Comparison of ENCODE assay signal across 8 cellular contexts in the genomic region with DNA sequence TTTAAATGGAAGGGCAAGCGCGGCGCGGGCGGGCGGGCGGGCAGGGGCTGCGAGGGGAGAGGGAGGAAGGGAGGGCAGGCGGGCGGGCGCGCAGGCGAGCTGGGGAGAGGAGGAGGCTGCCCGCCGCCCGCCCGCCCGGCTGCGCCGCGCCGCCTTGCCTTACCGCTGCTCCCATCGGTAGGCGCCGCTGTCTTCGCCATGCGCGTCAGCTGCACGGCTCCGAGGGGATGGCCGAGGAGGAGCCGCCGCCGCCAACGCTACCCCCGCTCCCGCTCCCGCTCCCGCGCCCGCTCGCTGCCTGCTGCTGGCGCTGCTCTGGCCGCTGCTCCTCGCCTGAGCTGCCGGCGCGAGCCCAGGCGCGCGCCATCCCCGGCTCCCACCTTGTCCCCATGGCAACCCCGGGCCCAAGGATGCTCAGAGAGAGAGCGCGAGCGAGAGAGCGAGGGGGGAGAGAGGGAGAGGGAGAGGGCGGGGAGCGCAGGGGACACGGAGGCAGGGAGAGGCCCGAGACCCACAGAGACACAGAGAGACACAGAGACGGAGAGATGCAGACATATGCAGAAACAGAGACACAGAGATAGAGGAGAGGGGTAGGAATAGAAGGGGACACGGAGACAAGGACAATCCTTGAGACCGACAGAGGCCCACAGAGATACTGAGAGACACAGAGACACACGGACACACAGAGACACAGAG. TPM values are rescaled to one million over a fixed set of nuclear protein-coding genes. Genes with fewer than 3 reads are reported as not detected.
A peak's percentile ranks its signal among the peaks of the same experiment; 100 is the strongest.
DNase-seq lines count a peak whose midpoint lies in the region; ATAC-seq and TF ChIP-seq lines count a peak whose summit lies in the region.

No MANE protein-coding gene starts in this region.

- peaks cover 16% of the 10 kb centered on the region for H3F3A ChIP-seq in GM23338 (replicated peaks; ENCODE audit: low read depth)

- H3K27ac Mint-ChIP-seq in GM23338 = no peak overlapping the region

- no peak for DNase-seq in AG09309 (ENCODE audit: low read depth)
- DNase-seq in GM23338 (ENCODE audit: low spot score) = peak; percentile 90
- peak; percentile 86 for DNase-seq in NCI-H2196 (lab: John Stamatoyannopoulos, UW; ENCODE audit: unreplicated experiment)
- peak; percentile 73 for DNase-seq in central memory CD4-positive, alpha-beta T cell
- peak; percentile 10 for DNase-seq in kidney epithelial cell (ENCODE audit: low read depth)
- DNase-seq in stimulated activated CD4-positive, alpha-beta T cell treated with anti-CD3 and anti-CD28 coated beads, Interleukin-15, amount 100 ng/mL, for 24 hours = peak; percentile 86

- TF ChIP-seq CTCF in AG09309 (IDR thresholded peaks at IDR 0.05; ENCODE audit: control insufficient read depth, insufficient read depth, low read depth, low read length, missing control alignments) = peak; percentile 33
- TF ChIP-seq CTCF in GM23338 (conservative IDR thresholded peaks at IDR 0.05; ENCODE audit: low read depth in 2 of 2) = peak in 1 of 2 experiments; percentile 53; a peak in 2 of 4 replicates
- TF ChIP-seq CTCF in kidney epithelial cell (IDR thresholded peaks at IDR 0.05; ENCODE audit: insufficient read depth, low read length, poor library complexity, severe bottlenecking) = no peak

- no peak overlapping the region for H3K27ac ChIP-seq in GM23338 (ENCODE audit: low read depth)

- H3K36me3 Mint-ChIP-seq in GM23338 (ENCODE audit: low read depth) = no peaks in the 10 kb centered on the region

- H2AFZ ChIP-seq in GM23338 = no peak overlapping the region; the same call in 1 of the 2 replicates

- peaks cover 29% of the 10 kb centered on the region for H3K27me3 Mint-ChIP-seq in GM23338 (ENCODE audit: insufficient read depth, low read depth, poor library complexity)

- H3K4me3 Mint-ChIP-seq in GM23338 = no peak overlapping the region

- H3K4me1 Mint-ChIP-seq in GM23338 = peaks cover 20% of the 10 kb centered on the region

- H3K4me3 ChIP-seq in AG09309 (ENCODE audit: control insufficient read depth, low read depth, low read length) = peak overlapping the region; percentile 60
- H3K4me3 ChIP-seq in GM23338 = peak overlapping the region; percentile 78
- H3K4me3 ChIP-seq in kidney epithelial cell (ENCODE audit: low read depth, low read length) = peak overlapping the region; percentile 25

- peaks cover 15% of the 10 kb centered on the region; the same call in 1 of the 2 replicates for H4K20me1 ChIP-seq in GM23338 (replicated peaks; ENCODE audit: insufficient read depth)

- H3K27me3 ChIP-seq in GM23338 (ENCODE audit: insufficient read depth) (peaks cover 88% of the 10 kb centered on the region), kidney epithelial cell (ENCODE audit: control insufficient read depth, insufficient read depth, low read length) (peaks cover 63% of the 10 kb centered on the region)

- peak overlapping the region; percentile 98 for H3K4me2 ChIP-seq in GM23338

- H3K36me3 ChIP-seq in GM23338 (ENCODE audit: insufficient read depth) (no peaks in the 10 kb centered on the region), kidney epithelial cell (ENCODE audit: control insufficient read depth, insufficient read depth, low read length) (no peaks in the 10 kb centered on the region)

- no peaks in the 10 kb centered on the region for H3K9me3 Mint-ChIP-seq in GM23338

- H3K4me1 ChIP-seq in GM23338 (ENCODE audit: insufficient read depth) = peaks cover 18% of the 10 kb centered on the region

- no peaks in the 10 kb centered on the region for H3K9me2 ChIP-seq in GM23338 (ENCODE audit: insufficient read depth)

- ATAC-seq in GM23338 = peak; percentile 89
- ATAC-seq in activated CD4-positive, CD25-positive, alpha-beta regulatory T cell treated with anti-CD3 and anti-CD28 coated beads, Interleukin-2, amount 50 U/mL, for 24 hours = peak; percentile 95 to 97
- ATAC-seq in HG03457 (IDR thresholded peaks at IDR 0.05; ENCODE audit: unreplicated experiment) = no peak

- H3K79me2 ChIP-seq in GM23338 (replicated peaks; ENCODE audit: insufficient read depth) = no peaks in the 10 kb centered on the region

TF ChIP-seq in GM23338, 12 proteins besides CTCF, POLR2A, EP300 and RAD21:
- TF ChIP-seq CREB1 (CRISPR knock-in tag; IDR thresholded peaks at IDR 0.05; ENCODE audit: low read depth) = peak; percentile 75
- no peak for TF ChIP-seq POLR2AphosphoS5 (IDR thresholded peaks at IDR 0.05; ENCODE audit: low read depth)
- no peak for TF ChIP-seq REST (IDR thresholded peaks at IDR 0.05; ENCODE audit: unreplicated experiment)
- TF ChIP-seq EZH2 (IDR thresholded peaks at IDR 0.05; ENCODE audit: low read depth, unreplicated experiment) = peak; percentile 42

RNA-seq across cellular contexts. Expression of gene DEDD2, which starts 40.3 kb away (rescaled TPM):
- 59.4 and 63.0 TPM in 2 replicates for total RNA-seq in GM23338 (2014; rRNA removed; shearing (Covaris generic))
- polyA plus RNA-seq in GM23338 (2016; fragmentation: Nextera tagmentation; extraction: Ambion mirVana) = 23.4 and 25.6 TPM in 2 replicates
- 42.9 and 47.3 TPM in 2 replicates for total RNA-seq in kidney epithelial cell

RNA-seq across cellular contexts. Expression of gene ZNF526, which starts 43.0 kb away (rescaled TPM):
- 12.7 and 13.3 TPM in 2 replicates for total RNA-seq in GM23338 (2014; rRNA removed; shearing (Covaris generic))
- polyA plus RNA-seq in GM23338 (2016; fragmentation: Nextera tagmentation; extraction: Ambion mirVana) = 4.7 and 5.8 TPM in 2 replicates
- 6.1 and 7.3 TPM in 2 replicates for total RNA-seq in kidney epithelial cell

RNA-seq across cellular contexts. Expression of gene POU2F2, which starts 44.9 kb away (rescaled TPM):
- 2.3 and 2.4 TPM in 2 replicates for total RNA-seq in GM23338 (2014; rRNA removed; shearing (Covaris generic))
- polyA plus RNA-seq in GM23338 (2016; fragmentation: Nextera tagmentation; extraction: Ambion mirVana) = 4.6 and 5.1 TPM in 2 replicates
- total RNA-seq in kidney epithelial cell = 1.4 and 2.3 TPM in 2 replicates

Comparison
In these comparisons a context has a peak if more than half of its experiments do, and no peak if none do; other contexts are left out.
1. H3K4me3 ChIP-seq: peak in every context shown above with its lines; median percentile 78 in GM23338; 60 in AG09309; 25 in kidney epithelial cell.